ENCODE assay signal across 12 cellular contexts in genomic region chr1:26125946-26126320, GRCh38. TPM values are rescaled to one million over a fixed set of nuclear protein-coding genes. Genes with fewer than 3 reads are reported as not detected.
DNase-seq lines count a peak whose midpoint lies in the region; ATAC-seq, FAIRE-seq and TF ChIP-seq lines count a peak whose summit lies in the region.
"Had no signal": no experiment of that assay in that cellular context is flagged by ENCODE, and none has a peak within 500 bp of the region (broad histone marks: within the 10 kb centered on the region; RNA-seq: fewer than 3 reads in every experiment).

No MANE protein-coding gene starts in this region.

- H3K4me3 ChIP-seq in CD4-positive, alpha-beta memory T cell (ENCODE audit: low read length in 2 of 2) = peak overlapping the region in 1 of 2 donors; percentile 14
- H3K4me3 ChIP-seq in MM.1S (ENCODE audit: low read length) (peak overlapping the region; percentile 32; the same call in 1 of the 2 replicates), GM12878 (no peak overlapping the region), psoas muscle (no peak overlapping the region)

- ATAC-seq in GM12878 (no peak), psoas muscle (no peak)

- H3K4me2 ChIP-seq in MM.1S (ENCODE audit: low read depth, low read length) = peak overlapping the region; percentile 72
- H3K4me2 ChIP-seq in GM12878 (ENCODE audit: control insufficient read depth, insufficient read depth) = peak overlapping the region; percentile 15; the same call in 1 of the 2 replicates

- TF ChIP-seq CTCF in MM.1S (IDR thresholded peaks at IDR 0.05; ENCODE audit: low read length) (no peak), GM12878 (IDR thresholded peaks at IDR 0.05 in 2 of 3, conservative IDR thresholded peaks at IDR 0.05 in 1 of 3; ENCODE audit: control insufficient read depth in 2 of 3, extremely low read depth in 1 of 3, insufficient read depth in 1 of 3, low read depth in 3 of 3, low read length in 3 of 3) (no peak), psoas muscle (IDR thresholded peaks at IDR 0.05) (no peak)

- WGBS in GM12878 (ENCODE audit: insufficient coverage, insufficient replicate concordance, low lambda C conversion rate, missing lambda C conversion rate) = 76% methylated on average over 1 of the region's 1 CpG
- WGBS in psoas muscle, 3 donors = 78 to 89% (median 84%) methylated on average over 1 of the region's 1 CpG

- no peaks in the 10 kb centered on the region for H3K27me3 Mint-ChIP-seq in CD4-positive, alpha-beta memory T cell

- no peak for TF ChIP-seq RAD21 in GM12878 (IDR thresholded peaks at IDR 0.05; ENCODE audit: insufficient read depth, low read depth, low read length)

- SMC1A ChIA-PET in GM12878 (lab: Charles Lee; ENCODE audit: uncharacterized antibody, unreplicated experiment) = interaction anchor here (0.7 to 2.3 kb wide), 10 partner anchors 11 to 253 kb away, joined by 3 to 21 read pairs (median 7); partner anchors contain the start of gene CEP85

- in situ Hi-C loops in GM12878 (cut with MboI) = no loop called here

- no peaks in the 10 kb centered on the region for H3K36me3 ChIP-seq in CD4-positive, alpha-beta memory T cell (ENCODE audit: insufficient read depth, low read length)
- H3K36me3 ChIP-seq in MM.1S (replicated peaks; ENCODE audit: insufficient read depth, low read length) (no peaks in the 10 kb centered on the region), GM12878 (ENCODE audit: control insufficient read depth in 2 of 2, insufficient read depth in 2 of 2, low read length in 1 of 2) (peaks cover 0 to 6% of the 10 kb centered on the region in 2 experiments; a peak in 1 of 4 replicates), psoas muscle (ENCODE audit: insufficient read depth in 1 of 2, low read depth in 1 of 2) (peaks cover 0 to 8% of the 10 kb centered on the region in 2 donors)

- H3K27ac ChIP-seq in CD4-positive, alpha-beta memory T cell (ENCODE audit: low read depth, low read length) = peak overlapping the region; percentile 55
- H3K27ac ChIP-seq in MM.1S (ENCODE audit: low read length) (peak overlapping the region; percentile 62; the same call in 1 of the 2 replicates), GM12878 (ENCODE audit: control insufficient read depth, insufficient read depth) (peak overlapping the region; percentile 27; the same call in 1 of the 2 replicates), psoas muscle (peak overlapping the region; percentile 76)

- no peaks in the 10 kb centered on the region for H3K9me2 ChIP-seq in MM.1S (replicated peaks; ENCODE audit: insufficient read depth, low read length)

- no peaks in the 10 kb centered on the region for H3K27me3 ChIP-seq in CD4-positive, alpha-beta memory T cell (ENCODE audit: insufficient read depth, low read length)
- no peaks in the 10 kb centered on the region for H3K27me3 ChIP-seq in MM.1S (replicated peaks; ENCODE audit: insufficient read depth, low read length)
- H3K27me3 ChIP-seq in GM12878 (replicated peaks in 1 of 2; ENCODE audit: control insufficient read depth in 2 of 2, insufficient read depth in 2 of 2, low read length in 1 of 2) = no peaks in the 10 kb centered on the region
- H3K27me3 ChIP-seq in psoas muscle (ENCODE audit: insufficient read depth in 3 of 3, low read length in 2 of 3) = no peaks in the 10 kb centered on the region

- H3K4me1 Mint-ChIP-seq in CD4-positive, alpha-beta memory T cell = peaks cover 32 to 51% (median 42%) of the 10 kb centered on the region in 4 donors

- H2AFZ ChIP-seq in MM.1S (ENCODE audit: low read length) = no peak overlapping the region
- no peak overlapping the region; the same call in none of the 2 replicates for H2AFZ ChIP-seq in GM12878 (ENCODE audit: control insufficient read depth, low read depth, low read length)

- CTCF ChIA-PET in CD4-positive, alpha-beta memory T cell (lab: Charles Lee; ENCODE audit: partially characterized antibody) = interaction anchor here (1.3 to 11.2 kb wide), 9 partner anchors 11 to 291 kb away, joined by 3 to 199 read pairs (median 7); partner anchors contain the start of genes PDIK1L and ZNF593
- CTCF ChIA-PET in GM12878 (lab: Yijun Ruan, JAX) = interaction anchor here (0.5 to 8.3 kb wide), 11 partner anchors 13 to 291 kb away, joined by 3 to 92 read pairs (median 4); partner anchors contain the start of genes CEP85 and PAFAH2

- H3K9me3 ChIP-seq in CD4-positive, alpha-beta memory T cell (ENCODE audit: control insufficient read depth in 1 of 2, low read length in 2 of 2) = no peaks in the 10 kb centered on the region
- H3K9me3 ChIP-seq in MM.1S (replicated peaks; ENCODE audit: insufficient read depth, low read length) = no peaks in the 10 kb centered on the region
- no peaks in the 10 kb centered on the region for H3K9me3 ChIP-seq in GM12878 (replicated peaks; ENCODE audit: control insufficient read depth, insufficient read depth, low read length)
- H3K9me3 ChIP-seq in psoas muscle = no peaks in the 10 kb centered on the region

- H3K79me2 ChIP-seq in MM.1S (ENCODE audit: low read length) (peaks cover 41% of the 10 kb centered on the region), GM12878 (ENCODE audit: control insufficient read depth, insufficient read depth, low read length) (no peaks in the 10 kb centered on the region)

- peak overlapping the region; percentile 83 to 99 (median 96) for H3K27ac Mint-ChIP-seq in CD4-positive, alpha-beta memory T cell

- peaks cover 0 to 21% of the 10 kb centered on the region in 2 donors for H3K36me3 Mint-ChIP-seq in CD4-positive, alpha-beta memory T cell

- FAIRE-seq in GM12878 (lab: Jason Lieb, UNC) = no peak

- no peak for TF ChIP-seq EP300 in GM12878 (IDR thresholded peaks at IDR 0.05; ENCODE audit: borderline replicate concordance in 1 of 2, control insufficient read depth in 1 of 2, low read depth in 2 of 2, low read length in 2 of 2)

- peaks cover 18% of the 10 kb centered on the region for H3F3A ChIP-seq in MM.1S (ENCODE audit: insufficient read depth, low read length)

- TF ChIP-seq POLR2A in GM12878 (IDR thresholded peaks at IDR 0.05; ENCODE audit: low read depth, low read length) = no peak

- H3K9ac ChIP-seq in MM.1S (ENCODE audit: low read length) (peak overlapping the region; percentile 21; the same call in 1 of the 2 replicates), GM12878 (ENCODE audit: control insufficient read depth, insufficient read depth, low read length) (peak overlapping the region; percentile 26; the same call in 1 of the 2 replicates)

- peak overlapping the region; percentile 79 to 92 (median 86) for H3K4me3 Mint-ChIP-seq in CD4-positive, alpha-beta memory T cell

- POLR2A ChIA-PET in CD4-positive, alpha-beta memory T cell (lab: Charles Lee; ENCODE audit: partially characterized antibody) = interaction anchor here (0.6 to 9.5 kb wide), 19 partner anchors 8 to 774 kb away, joined by 3 to 189 read pairs (median 5); partner anchors contain the start of genes CEP85, GPATCH3, MAN1C1 and PDIK1L
- POLR2A ChIA-PET in GM12878 (lab: Charles Lee) = interaction anchor here (1.3 to 2.0 kb wide), 2 partner anchors 13 to 15 kb away, joined by 5 to 13 read pairs; partner anchors contain the start of gene PDIK1L

- peaks cover 63% of the 10 kb centered on the region for H3K4me1 ChIP-seq in CD4-positive, alpha-beta memory T cell (ENCODE audit: insufficient read depth, low read length)
- peaks cover 26% of the 10 kb centered on the region for H3K4me1 ChIP-seq in MM.1S (ENCODE audit: low read length)
- peaks cover 4% of the 10 kb centered on the region for H3K4me1 ChIP-seq in GM12878 (ENCODE audit: control insufficient read depth, insufficient read depth, low read length)
- H3K4me1 ChIP-seq in psoas muscle = peaks cover 63% of the 10 kb centered on the region

- intact Hi-C loops in CD4-positive, alpha-beta memory T cell (cut with micrococcal nuclease) = loop anchor here (1.0 to 10.0 kb wide), 3 partner anchors 15 to 881 kb away; partner anchors contain the start of genes PDIK1L and RSRP1
- intact Hi-C loops in GM12878 (cut with micrococcal nuclease; ENCODE audit: unreplicated experiment) = no loop called here
- intact Hi-C loops in psoas muscle (cut with DNase I) = no loop called here

- RAD21 ChIA-PET in GM12878 (lab: Charles Lee; ENCODE audit: unreplicated experiment) = interaction anchor here (0.8 to 2.4 kb wide), 6 partner anchors 11 to 192 kb away, joined by 3 to 19 read pairs (median 4); partner anchors contain the start of genes CD52, PAFAH2 and PDIK1L

- no peaks in the 10 kb centered on the region for H3K9me3 Mint-ChIP-seq in CD4-positive, alpha-beta memory T cell

- no peak for DNase-seq in CD4-positive, alpha-beta memory T cell
- DNase-seq in MM.1S (no peak), GM12878 (ENCODE audit: low read depth, low spot score) (no peak), psoas muscle (no peak), NCI-H146 (lab: John Stamatoyannopoulos, UW) (no peak), amygdala (lab: John Stamatoyannopoulos, UW) (no peak), DMS114 treated with DMSO at 0.1 percent for 48 hours (lab: John Stamatoyannopoulos, UW; ENCODE audit: unreplicated experiment) (no peak), SIG-M5 treated with dmso at 0.1 percent for 504 hours (lab: John Stamatoyannopoulos, UW; ENCODE audit: unreplicated experiment) (no peak)
- DNase-seq: GOT3 had no signal

- BruUV-seq in GM12878 (replicated peaks; lab: Mats Ljungman, UMichigan) = no TSS peak

- H4K20me1 ChIP-seq in MM.1S (ENCODE audit: insufficient read depth, low read length) (no peaks in the 10 kb centered on the region), GM12878 (ENCODE audit: control insufficient read depth, insufficient read depth) (no peaks in the 10 kb centered on the region)

RNA-seq across cellular contexts. Expression of gene PDIK1L, which starts 14.3 kb away (rescaled TPM):
- total RNA-seq in CD4-positive, alpha-beta memory T cell = 10 to 100 TPM; 20.1 to 25.0 TPM
- 1 to 10 TPM; 5.5 to 8.7 TPM for polyA plus RNA-seq in CD4-positive, alpha-beta memory T cell
- total RNA-seq in GM12878 (2013; cell fraction: nucleolus; rRNA removed) = 7.8 TPM in 2 replicates
- total RNA-seq in GM12878 (2014; rRNA removed) (9.4 and 10.8 TPM in 2 replicates), GM12878 (2014; rRNA removed; fragmentation: Illumina TruSeq; extraction: Trizol) (13.5 and 14.3 TPM in 2 replicates), GM12878 (2021) (11.9 and 13.7 TPM in 2 replicates), psoas muscle (1 to 10 TPM; 3.1 to 7.0 (median 5.3) TPM)
- polyA plus RNA-seq in GM12878 (2011; ENCODE audit: low read depth) = 3.5 TPM
- polyA plus RNA-seq in GM12878 (2011; rRNA removed) (11.6 and 14.2 TPM in 2 replicates), GM12878 (2014; fragmentation: Illumina TruSeq; extraction: Trizol) (10.3 and 13.7 TPM in 2 replicates), GM12878 (2014; fragmentation: Nextera tagmentation; extraction: Ambion mirVana) (1 to 10 TPM; 4.0 to 9.5 TPM), GM12878 (2014; rRNA removed) (4.5 and 6.7 TPM in 2 replicates), GM12878 (2016; fragmentation: Nextera tagmentation; extraction: Ambion mirVana) (10 to 100 TPM; 10.7 to 15.9 TPM), psoas muscle (1 to 10 TPM; 1.4 to 5.8 (median 2.4) TPM)
- polyA plus RNA-seq in GM12878 (2011; cell fraction: cytosol; rRNA removed) = 3.3 and 4.2 TPM in 2 replicates
- 2.5 and 3.2 TPM in 2 replicates for polyA plus RNA-seq in GM12878 (2011; cell fraction: nucleus; rRNA removed)
- 4.3 and 5.3 TPM in 2 replicates for polyA plus RNA-seq in GM12878 (2012)
- 10.0 and 15.8 TPM in 2 replicates for polyA minus RNA-seq in GM12878 (2011; rRNA and poly(A)+ RNA removed)
- polyA minus RNA-seq in GM12878 (2011; cell fraction: cytosol; rRNA and poly(A)+ RNA removed) = 5.1 and 6.5 TPM in 2 replicates
- polyA minus RNA-seq in GM12878 (2011; cell fraction: nucleus; rRNA and poly(A)+ RNA removed) = 2.3 and 3.3 TPM in 2 replicates

RNA-seq across cellular contexts. Expression of gene FAM110D, which starts 32.9 kb away (rescaled TPM):
- not detected for total RNA-seq in CD4-positive, alpha-beta memory T cell
- not detected for polyA plus RNA-seq in CD4-positive, alpha-beta memory T cell
- total RNA-seq in GM12878 (2013; cell fraction: nucleolus; rRNA removed) = not detected in 2 replicates
- total RNA-seq in GM12878 (2014; rRNA removed) (0.06 TPM in 1 of 2 replicates, not detected in the other), GM12878 (2014; rRNA removed; fragmentation: Illumina TruSeq; extraction: Trizol) (not detected in 2 replicates), GM12878 (2021) (not detected in 2 replicates), psoas muscle (1 to 10 TPM; 1.2 to 2.9 (median 1.3) TPM)
- polyA plus RNA-seq in GM12878 (2011; ENCODE audit: low read depth) = not detected
- polyA plus RNA-seq in GM12878 (2011; rRNA removed) (not detected in 2 replicates), GM12878 (2014; fragmentation: Illumina TruSeq; extraction: Trizol) (not detected in 2 replicates), GM12878 (2014; fragmentation: Nextera tagmentation; extraction: Ambion mirVana) (not detected), GM12878 (2014; rRNA removed) (not detected in 2 replicates), GM12878 (2016; fragmentation: Nextera tagmentation; extraction: Ambion mirVana) (not detected), psoas muscle (1 to 10 TPM; 1.4 to 1.7 (median 1.7) TPM)
- not detected in 2 replicates for polyA plus RNA-seq in GM12878 (2011; cell fraction: cytosol; rRNA removed)
- polyA plus RNA-seq in GM12878 (2011; cell fraction: nucleus; rRNA removed) = not detected in 2 replicates
- polyA plus RNA-seq in GM12878 (2012) = not detected in 2 replicates
- not detected in 2 replicates for polyA minus RNA-seq in GM12878 (2011; rRNA and poly(A)+ RNA removed)
- not detected in 2 replicates for polyA minus RNA-seq in GM12878 (2011; cell fraction: cytosol; rRNA and poly(A)+ RNA removed)
- polyA minus RNA-seq in GM12878 (2011; cell fraction: nucleus; rRNA and poly(A)+ RNA removed) = not detected in 2 replicates
- total RNA-seq: myocyte had no signal

RNA-seq across cellular contexts. Expression of gene C1orf232, which starts 42.8 kb away (rescaled TPM):
- total RNA-seq in CD4-positive, alpha-beta memory T cell = not detected
- polyA plus RNA-seq in CD4-positive, alpha-beta memory T cell = not detected
- total RNA-seq in GM12878 (2013; cell fraction: nucleolus; rRNA removed) = not detected in 2 replicates
- total RNA-seq in GM12878 (2014; rRNA removed) (not detected in 2 replicates), GM12878 (2014; rRNA removed; fragmentation: Illumina TruSeq; extraction: Trizol) (not detected in 2 replicates), GM12878 (2021) (not detected in 2 replicates), psoas muscle (not detected)
- not detected for polyA plus RNA-seq in GM12878 (2011; ENCODE audit: low read depth)
- polyA plus RNA-seq in GM12878 (2011; rRNA removed) (not detected in 2 replicates), GM12878 (2014; fragmentation: Illumina TruSeq; extraction: Trizol) (not detected in 2 replicates), GM12878 (2014; fragmentation: Nextera tagmentation; extraction: Ambion mirVana) (not detected), GM12878 (2014; rRNA removed) (not detected in 2 replicates), GM12878 (2016; fragmentation: Nextera tagmentation; extraction: Ambion mirVana) (not detected), psoas muscle (not detected)
- polyA plus RNA-seq in GM12878 (2011; cell fraction: cytosol; rRNA removed) = not detected in 2 replicates
- not detected in 2 replicates for polyA plus RNA-seq in GM12878 (2011; cell fraction: nucleus; rRNA removed)
- not detected in 2 replicates for polyA plus RNA-seq in GM12878 (2012)
- polyA minus RNA-seq in GM12878 (2011; rRNA and poly(A)+ RNA removed) = not detected in 2 replicates
- not detected in 2 replicates for polyA minus RNA-seq in GM12878 (2011; cell fraction: cytosol; rRNA and poly(A)+ RNA removed)
- not detected in 2 replicates for polyA minus RNA-seq in GM12878 (2011; cell fraction: nucleus; rRNA and poly(A)+ RNA removed)
- total RNA-seq: myocyte, Right ventricle myocardium inferior, skeletal muscle tissue had no signal

RNA-seq across cellular contexts. Expression of gene ZNF593, which starts 43.8 kb away (rescaled TPM):
- total RNA-seq in CD4-positive, alpha-beta memory T cell = 10 to 100 TPM; 10.7 to 12.4 TPM
- polyA plus RNA-seq in CD4-positive, alpha-beta memory T cell = 10 to 100 TPM; 21.6 to 32.9 TPM
- 9.2 and 9.3 TPM in 2 replicates for total RNA-seq in GM12878 (2013; cell fraction: nucleolus; rRNA removed)
- total RNA-seq in GM12878 (2014; rRNA removed) (87.5 and 105 TPM in 2 replicates), GM12878 (2014; rRNA removed; fragmentation: Illumina TruSeq; extraction: Trizol) (20.8 and 22.8 TPM in 2 replicates), GM12878 (2021) (59.2 and 60.2 TPM in 2 replicates), psoas muscle (100 to 1,000 TPM in 1 of 4 donors, 10 to 100 TPM in 3; 75.2 to 116 (median 78.3) TPM)
- polyA plus RNA-seq in GM12878 (2011; ENCODE audit: low read depth) = 15.7 TPM
- polyA plus RNA-seq in GM12878 (2011; rRNA removed) (20.8 and 41.9 TPM in 2 replicates), GM12878 (2014; fragmentation: Illumina TruSeq; extraction: Trizol) (2.8 and 15.1 TPM in 2 replicates), GM12878 (2014; fragmentation: Nextera tagmentation; extraction: Ambion mirVana) (10 to 100 TPM in 1 of 2 experiments, 1 to 10 TPM in 1; 7.7 to 20.1 TPM), GM12878 (2014; rRNA removed) (133 and 156 TPM in 2 replicates), GM12878 (2016; fragmentation: Nextera tagmentation; extraction: Ambion mirVana) (100 to 1,000 TPM; 103 to 110 TPM), psoas muscle (100 to 1,000 TPM in 2 of 3 donors, 10 to 100 TPM in 1; 65.7 to 236 (median 162) TPM)
- polyA plus RNA-seq in GM12878 (2011; cell fraction: cytosol; rRNA removed) = 89.6 and 123 TPM in 2 replicates
- 41.7 and 67.0 TPM in 2 replicates for polyA plus RNA-seq in GM12878 (2011; cell fraction: nucleus; rRNA removed)
- 34.7 and 40.0 TPM in 2 replicates for polyA plus RNA-seq in GM12878 (2012)
- polyA minus RNA-seq in GM12878 (2011; rRNA and poly(A)+ RNA removed) = 6.9 and 10.7 TPM in 2 replicates
- 13.8 and 16.5 TPM in 2 replicates for polyA minus RNA-seq in GM12878 (2011; cell fraction: cytosol; rRNA and poly(A)+ RNA removed)
- 10.9 and 20.2 TPM in 2 replicates for polyA minus RNA-seq in GM12878 (2011; cell fraction: nucleus; rRNA and poly(A)+ RNA removed)

RNA-seq across cellular contexts. Expression of gene ZNF593OS, which starts 45.7 kb away (rescaled TPM):
- not detected for total RNA-seq in CD4-positive, alpha-beta memory T cell
- under 1 TPM; 0.53 to 0.78 TPM for polyA plus RNA-seq in CD4-positive, alpha-beta memory T cell
- total RNA-seq in GM12878 (2013; cell fraction: nucleolus; rRNA removed) = not detected in 2 replicates
- total RNA-seq in GM12878 (2014; rRNA removed) (0.23 TPM in 1 of 2 replicates, not detected in the other), GM12878 (2014; rRNA removed; fragmentation: Illumina TruSeq; extraction: Trizol) (not detected in 2 replicates), GM12878 (2021) (not detected in 2 replicates), psoas muscle (1 to 10 TPM; 1.6 to 4.2 (median 2.9) TPM)
- polyA plus RNA-seq in GM12878 (2011; ENCODE audit: low read depth) = 2.1 TPM
- polyA plus RNA-seq in GM12878 (2011; rRNA removed) (not detected in 2 replicates), GM12878 (2014; fragmentation: Illumina TruSeq; extraction: Trizol) (not detected in 2 replicates), GM12878 (2014; fragmentation: Nextera tagmentation; extraction: Ambion mirVana) (under 1 TPM in 1 of 2 experiments, not detected in 1; 0.16 TPM), GM12878 (2014; rRNA removed) (not detected in 2 replicates), GM12878 (2016; fragmentation: Nextera tagmentation; extraction: Ambion mirVana) (1 to 10 TPM in 1 of 2 experiments, under 1 TPM in 1; 0.96 to 1.7 TPM), psoas muscle (under 1 TPM; 0.16 to 0.70 (median 0.44) TPM)
- polyA plus RNA-seq in GM12878 (2011; cell fraction: cytosol; rRNA removed) = not detected in 2 replicates
- polyA plus RNA-seq in GM12878 (2011; cell fraction: nucleus; rRNA removed) = not detected in 2 replicates
- polyA plus RNA-seq in GM12878 (2012) = 0.45 and 0.91 TPM in 2 replicates
- polyA minus RNA-seq in GM12878 (2011; rRNA and poly(A)+ RNA removed) = not detected in 2 replicates
- polyA minus RNA-seq in GM12878 (2011; cell fraction: cytosol; rRNA and poly(A)+ RNA removed) = not detected in 2 replicates
- not detected in 2 replicates for polyA minus RNA-seq in GM12878 (2011; cell fraction: nucleus; rRNA and poly(A)+ RNA removed)
- total RNA-seq: myocyte, Right ventricle myocardium inferior, skeletal muscle tissue had no signal
